8 cellular contexts compared by ENCODE assay signal in genomic region chr19:34253711-34254551, GRCh38. TPM values are rescaled to one million over a fixed set of nuclear protein-coding genes. Genes with fewer than 3 reads are reported as not detected.
DNase-seq lines count a peak whose midpoint lies in the region; ATAC-seq and TF ChIP-seq lines count a peak whose summit lies in the region.

No MANE protein-coding gene starts in this region.

- peak overlapping the region; percentile 98 for H3K27ac Mint-ChIP-seq in activated CD4-positive, alpha-beta T cell treated with anti-CD3 and anti-CD28 coated beads for 36 hours
- peak overlapping the region; percentile 94 for H3K27ac Mint-ChIP-seq in activated T-cell treated with anti-CD3 and anti-CD28 coated beads, Interleukin-2, amount 50 U/mL, for 24 hours
- H3K27ac Mint-ChIP-seq in neural progenitor cell = peak overlapping the region; percentile 93

- peaks cover 2% of the 10 kb centered on the region for H3K36me3 Mint-ChIP-seq in activated CD4-positive, alpha-beta T cell treated with anti-CD3 and anti-CD28 coated beads for 36 hours (ENCODE audit: low read depth)
- peaks cover 6% of the 10 kb centered on the region for H3K36me3 Mint-ChIP-seq in activated T-cell treated with anti-CD3 and anti-CD28 coated beads, Interleukin-2, amount 50 U/mL, for 24 hours (ENCODE audit: low read depth)
- peaks cover 3% of the 10 kb centered on the region for H3K36me3 Mint-ChIP-seq in neural progenitor cell

- peak overlapping the region; percentile 81 for H3K4me3 Mint-ChIP-seq in activated CD4-positive, alpha-beta T cell treated with anti-CD3 and anti-CD28 coated beads for 36 hours
- peak overlapping the region; percentile 88 for H3K4me3 Mint-ChIP-seq in activated T-cell treated with anti-CD3 and anti-CD28 coated beads, Interleukin-2, amount 50 U/mL, for 24 hours
- peak overlapping the region; percentile 98 for H3K4me3 Mint-ChIP-seq in neural progenitor cell

- H3K9ac ChIP-seq in neural progenitor cell = peak overlapping the region; percentile 69

- H3K27me3 Mint-ChIP-seq in activated CD4-positive, alpha-beta T cell treated with anti-CD3 and anti-CD28 coated beads for 36 hours = no peaks in the 10 kb centered on the region
- no peaks in the 10 kb centered on the region for H3K27me3 Mint-ChIP-seq in activated T-cell treated with anti-CD3 and anti-CD28 coated beads, Interleukin-2, amount 50 U/mL, for 24 hours
- H3K27me3 Mint-ChIP-seq in neural progenitor cell (ENCODE audit: insufficient read depth, low read depth) = peaks cover 4% of the 10 kb centered on the region

- H2AFZ ChIP-seq in neural progenitor cell (replicated peaks) = peak overlapping the region; percentile 99

- H3K9me3 Mint-ChIP-seq in activated CD4-positive, alpha-beta T cell treated with anti-CD3 and anti-CD28 coated beads for 36 hours (ENCODE audit: low read depth) = no peaks in the 10 kb centered on the region
- H3K9me3 Mint-ChIP-seq in activated T-cell treated with anti-CD3 and anti-CD28 coated beads, Interleukin-2, amount 50 U/mL, for 24 hours = no peaks in the 10 kb centered on the region
- H3K9me3 Mint-ChIP-seq in neural progenitor cell = no peaks in the 10 kb centered on the region

- CTCF ChIA-PET in activated CD4-positive, alpha-beta T cell treated with anti-CD3 and anti-CD28 coated beads for 36 hours (lab: Charles Lee) = interaction anchor here (0.6 kb wide), 1 partner anchor 28 kb away, joined by 3 read pairs; no protein-coding TSS in a partner anchor

- peaks cover 30% of the 10 kb centered on the region for H3K4me1 Mint-ChIP-seq in activated CD4-positive, alpha-beta T cell treated with anti-CD3 and anti-CD28 coated beads for 36 hours
- H3K4me1 Mint-ChIP-seq in activated T-cell treated with anti-CD3 and anti-CD28 coated beads, Interleukin-2, amount 50 U/mL, for 24 hours (ENCODE audit: low read depth) = peaks cover 34% of the 10 kb centered on the region
- H3K4me1 Mint-ChIP-seq in neural progenitor cell = peaks cover 22% of the 10 kb centered on the region

- peaks cover 41% of the 10 kb centered on the region for H3K79me2 ChIP-seq in neural progenitor cell (ENCODE audit: low read depth)

- H3K4me3 ChIP-seq in foreskin fibroblast (ENCODE audit: low read depth in 1 of 2, low read length in 2 of 2) = peak overlapping the region; percentile 71 to 77
- H3K4me3 ChIP-seq in neural progenitor cell = peak overlapping the region; percentile 88
- peak overlapping the region; percentile 92 to 100 for H3K4me3 ChIP-seq in aorta (ENCODE audit: low read length in 2 of 2)

- peaks cover 5% of the 10 kb centered on the region for H3K4me1 ChIP-seq in neural progenitor cell
- peaks cover 0 to 2% of the 10 kb centered on the region in 2 donors for H3K4me1 ChIP-seq in aorta (ENCODE audit: control insufficient read depth in 1 of 2, insufficient read depth in 2 of 2, low read length in 2 of 2)

- POLR2A ChIA-PET in activated CD4-positive, alpha-beta T cell treated with anti-CD3 and anti-CD28 coated beads for 36 hours (lab: Charles Lee) = no interaction called here

- H3F3A ChIP-seq in neural progenitor cell (ENCODE audit: low read depth) = peaks cover 19% of the 10 kb centered on the region

- H3K27ac ChIP-seq in neural progenitor cell = peak overlapping the region; percentile 79
- H3K27ac ChIP-seq in aorta (ENCODE audit: low read depth in 1 of 2, low read length in 2 of 2) = peak overlapping the region; percentile 19 to 20

- H3K36me3 ChIP-seq in neural progenitor cell = no peaks in the 10 kb centered on the region
- no peaks in the 10 kb centered on the region for H3K36me3 ChIP-seq in aorta (ENCODE audit: control insufficient read depth in 1 of 2, insufficient read depth in 2 of 2, low read length in 1 of 2)

- intact Hi-C loops in activated CD4-positive, alpha-beta T cell treated with anti-CD3 and anti-CD28 coated beads for 36 hours (cut with DNase I, micrococcal nuclease) = loop anchor here (1.0 to 2.0 kb wide), 4 partner anchors 16 to 82 kb away; partner anchors contain the start of gene LSM14A (in 1 of the 2)
- intact Hi-C loops in aorta (cut with DNase I) = no loop called here

- H4K20me1 ChIP-seq in neural progenitor cell (ENCODE audit: low read depth) = peaks cover 27% of the 10 kb centered on the region

- no peak for DNase-seq in activated CD4-positive, alpha-beta T cell treated with anti-CD3 and anti-CD28 coated beads for 36 hours
- no peak for DNase-seq in activated CD4-positive, alpha-beta T cell treated with anti-CD3 and anti-CD28 coated beads for 48 hours
- peak; percentile 33 for DNase-seq in NCI-H1694 treated with DMSO at 0.1 percent for 48 hours (lab: John Stamatoyannopoulos, UW)
- DNase-seq in activated T-cell treated with anti-CD3 and anti-CD28 coated beads, Interleukin-2, amount 50 U/mL, for 24 hours = peak; percentile 90
- DNase-seq in foreskin fibroblast = peak in 1 of 2 donors; percentile 83
- DNase-seq in neural progenitor cell (ENCODE audit: low spot score) = peak; percentile 97
- peak; percentile 92 to 96 for DNase-seq in aorta

- peak overlapping the region; percentile 91 for H3K4me2 ChIP-seq in neural progenitor cell

- no peak for TF ChIP-seq CTCF in foreskin fibroblast (IDR thresholded peaks at IDR 0.05; ENCODE audit: low read depth, low read length)
- peak; percentile 23 for TF ChIP-seq CTCF in neural progenitor cell (IDR thresholded peaks at IDR 0.05)

- ATAC-seq in activated CD4-positive, alpha-beta T cell treated with anti-CD3 and anti-CD28 coated beads for 36 hours = peak; percentile 24
- ATAC-seq in HG02571 (IDR thresholded peaks at IDR 0.05; ENCODE audit: unreplicated experiment) (peak; percentile 33), aorta (ENCODE audit: low FRiP score) (peak; percentile 92)

- H3K9me3 ChIP-seq in neural progenitor cell (ENCODE audit: low read depth) (no peaks in the 10 kb centered on the region), aorta (ENCODE audit: control insufficient read depth, low read length) (no peaks in the 10 kb centered on the region)

- H3K27me3 ChIP-seq in neural progenitor cell (no peaks in the 10 kb centered on the region), aorta (ENCODE audit: control insufficient read depth in 1 of 2, insufficient read depth in 2 of 2, low read length in 1 of 2) (no peaks in the 10 kb centered on the region)

- 19 to 21% methylated on average over 46 to 47 of the region's 47 CpGs for WGBS in aorta, 2 donors

RNA-seq across cellular contexts. Expression of gene GARRE1, which starts 0.4 kb away (rescaled TPM):
- 10 to 100 TPM; 14.6 to 16.1 TPM for total RNA-seq in activated CD4-positive, alpha-beta T cell treated with anti-CD3 and anti-CD28 coated beads for 36 hours
- total RNA-seq in neural progenitor cell (ENCODE audit: low replicate concordance) (27.7 and 69.8 TPM in 2 replicates), aorta (10 to 100 TPM; 49.0 to 73.2 TPM)
- 10 to 100 TPM in 1 of 2 donors, 1 to 10 TPM in 1; 3.0 to 11.3 TPM for polyA plus RNA-seq in aorta

Comparison
In these comparisons a context has a peak if more than half of its experiments do, and no peak if none do; other contexts are left out.
1. ATAC-seq: peak in every context shown above with its lines; median percentile 92 in aorta; 33 in HG02571; 24 in activated CD4-positive, alpha-beta T cell treated with anti-CD3 and anti-CD28 coated beads for 36 hours.
2. DNase-seq: peak in NCI-H1694 treated with DMSO at 0.1 percent for 48 hours (single experiment), activated T-cell treated with anti-CD3 and anti-CD28 coated beads, Interleukin-2, amount 50 U/mL, for 24 hours (single experiment), neural progenitor cell (single experiment) and aorta (2 of 2); none in activated CD4-positive, alpha-beta T cell treated with anti-CD3 and anti-CD28 coated beads for 36 hours (single experiment) and activated CD4-positive, alpha-beta T cell treated with anti-CD3 and anti-CD28 coated beads for 48 hours (single experiment).
3. intact Hi-C loops: an anchor here in activated CD4-positive, alpha-beta T cell treated with anti-CD3 and anti-CD28 coated beads for 36 hours (1.0 to 2.0 kb wide); none called in aorta.
4. Peak in every context shown above with its lines, with median percentiles within 50 percentile points of each other: H3K27ac Mint-ChIP-seq, H3K4me3 Mint-ChIP-seq and H3K4me3 ChIP-seq.